In the genomic region with DNA sequence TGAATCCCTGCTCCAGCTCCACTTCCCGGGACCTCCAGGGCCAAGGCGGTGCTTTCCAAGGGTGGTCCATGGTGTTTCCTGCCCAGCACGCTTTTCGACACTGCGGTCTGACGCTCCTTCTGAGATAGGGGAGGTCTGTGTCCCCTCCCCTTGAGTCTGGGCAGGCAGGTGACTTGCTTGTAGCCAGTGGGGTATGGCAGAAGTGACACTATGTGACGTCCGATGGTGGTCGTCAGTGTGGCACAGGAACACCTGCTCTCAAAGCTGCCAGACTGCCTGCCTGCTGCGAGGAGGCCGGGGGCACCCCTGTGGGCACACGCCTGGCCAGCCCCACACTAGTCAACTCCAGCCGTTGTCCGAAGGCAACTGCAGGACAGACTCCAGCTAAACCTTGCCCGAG, we compare ENCODE assay signal across 23 cellular contexts.
"Had no signal": no experiment of that assay in that cellular context is flagged by ENCODE, and none has a peak within 500 bp of the region (broad histone marks: within the 10 kb centered on the region; RNA-seq: fewer than 3 reads in every experiment).

No MANE protein-coding gene starts in this region.

- H3K9me3 ChIP-seq: breast epithelium, colonic mucosa, left lung, neutrophil, pancreas, tibial nerve had no signal

- H3K36me3 Mint-ChIP-seq: activated naive CD8-positive, alpha-beta T cell treated with anti-CD3 and anti-CD28 coated beads, Interleukin-2, amount 10 ng/mL, durations not matched to agents 7 days and 5 days; mesothelial cell of epicardium; natural killer cell had no signal

- H3K4me1 Mint-ChIP-seq: activated CD4-positive, alpha-beta T cell treated with anti-CD3 and anti-CD28 coated beads, Interleukin-2, amount 10 ng/mL, durations not matched to agents 24 days and 14 days; activated naive CD8-positive, alpha-beta T cell treated with anti-CD3 and anti-CD28 coated beads, Interleukin-2, amount 10 ng/mL, durations not matched to agents 7 days and 5 days; natural killer cell had no signal

- DNase-seq: activated CD4-positive, alpha-beta memory T cell treated with anti-CD3 and anti-CD28 coated beads, Interleukin-2, amount 10 ng/mL, durations not matched to agents 7 days and 5 days; activated CD4-positive, alpha-beta T cell treated with anti-CD3 and anti-CD28 coated beads, Interleukin-2, amount 10 ng/mL, durations not matched to agents 24 days and 14 days; activated effector memory CD4-positive, alpha-beta T cell treated with Interleukin-2 at 50 U/mL for 16 hours; activated naive CD4-positive, alpha-beta T cell treated with anti-CD3 and anti-CD28 coated beads for 36 hours; activated naive CD8-positive, alpha-beta T cell treated with anti-CD3 and anti-CD28 coated beads, Interleukin-2, amount 10 ng/mL, durations not matched to agents 7 days and 5 days; activated T-cell treated with anti-CD3 and anti-CD28 coated beads, Interleukin-2, amount 50 U/mL, for 72 hours; amniotic stem cell; colonic mucosa; natural killer cell; right cardiac atrium; stimulated activated CD4-positive, alpha-beta T cell treated with anti-CD3 and anti-CD28 coated beads, Interleukin-12 subunit alpha, Interleukin-12 subunit beta, amount 100 ng/mL, for 4 hours; stimulated activated CD4-positive, alpha-beta T cell treated with anti-CD3 and anti-CD28 coated beads, Interleukin-4, amount 100 ng/mL, for 4 hours had no signal

- H3K36me3 ChIP-seq: breast epithelium, colonic mucosa, left lung, neutrophil, pancreas, tibial nerve had no signal

- H3K27me3 Mint-ChIP-seq: activated CD4-positive, alpha-beta memory T cell treated with anti-CD3 and anti-CD28 coated beads, Interleukin-2, amount 10 ng/mL, durations not matched to agents 7 days and 5 days had no signal

- FAIRE-seq: endometrium, pancreas, urothelium cell line had no signal

- H3K9me3 Mint-ChIP-seq: activated CD4-positive, alpha-beta memory T cell treated with anti-CD3 and anti-CD28 coated beads, Interleukin-2, amount 10 ng/mL, durations not matched to agents 7 days and 5 days; activated CD4-positive, alpha-beta T cell treated with anti-CD3 and anti-CD28 coated beads, Interleukin-2, amount 10 ng/mL, durations not matched to agents 24 days and 14 days; activated naive CD4-positive, alpha-beta T cell treated with anti-CD3 and anti-CD28 coated beads for 36 hours; activated naive CD8-positive, alpha-beta T cell treated with anti-CD3 and anti-CD28 coated beads, Interleukin-2, amount 10 ng/mL, durations not matched to agents 7 days and 5 days; activated T-cell treated with anti-CD3 and anti-CD28 coated beads, Interleukin-2, amount 50 U/mL, for 72 hours; mesothelial cell of epicardium; natural killer cell; stimulated activated naive CD8-positive, alpha-beta T cell treated with anti-CD3 and anti-CD28 coated beads, Interleukin-15, Interleukin-2, amounts not matched to agents 100 ng/mL and 50 ng/mL, for 24 hours had no signal

- H3K27ac Mint-ChIP-seq: activated CD4-positive, alpha-beta memory T cell treated with anti-CD3 and anti-CD28 coated beads, Interleukin-2, amount 10 ng/mL, durations not matched to agents 7 days and 5 days; activated CD4-positive, alpha-beta T cell treated with anti-CD3 and anti-CD28 coated beads, Interleukin-2, amount 10 ng/mL, durations not matched to agents 24 days and 14 days; activated naive CD4-positive, alpha-beta T cell treated with anti-CD3 and anti-CD28 coated beads for 36 hours; activated naive CD8-positive, alpha-beta T cell treated with anti-CD3 and anti-CD28 coated beads, Interleukin-2, amount 10 ng/mL, durations not matched to agents 7 days and 5 days; activated T-cell treated with anti-CD3 and anti-CD28 coated beads, Interleukin-2, amount 50 U/mL, for 72 hours; mesothelial cell of epicardium; natural killer cell; stimulated activated naive CD8-positive, alpha-beta T cell treated with anti-CD3 and anti-CD28 coated beads, Interleukin-15, Interleukin-2, amounts not matched to agents 100 ng/mL and 50 ng/mL, for 24 hours had no signal

- ATAC-seq: activated CD4-positive, CD25-positive, alpha-beta regulatory T cell treated with anti-CD3 and anti-CD28 coated beads, Interleukin-2, amount 50 U/mL, for 24 hours; activated T-cell treated with anti-CD3 and anti-CD28 coated beads, Interleukin-2, amount 50 U/mL, for 72 hours had no signal

- H3K4me1 ChIP-seq: breast epithelium, colonic mucosa, left lung, pancreas, tibial nerve had no signal

- H3K4me3 Mint-ChIP-seq: activated CD4-positive, alpha-beta memory T cell treated with anti-CD3 and anti-CD28 coated beads, Interleukin-2, amount 10 ng/mL, durations not matched to agents 7 days and 5 days; activated CD4-positive, alpha-beta T cell treated with anti-CD3 and anti-CD28 coated beads, Interleukin-2, amount 10 ng/mL, durations not matched to agents 24 days and 14 days; activated naive CD4-positive, alpha-beta T cell treated with anti-CD3 and anti-CD28 coated beads for 36 hours; activated naive CD8-positive, alpha-beta T cell treated with anti-CD3 and anti-CD28 coated beads, Interleukin-2, amount 10 ng/mL, durations not matched to agents 7 days and 5 days; activated T-cell treated with anti-CD3 and anti-CD28 coated beads, Interleukin-2, amount 50 U/mL, for 72 hours; mesothelial cell of epicardium; natural killer cell; stimulated activated naive CD8-positive, alpha-beta T cell treated with anti-CD3 and anti-CD28 coated beads, Interleukin-15, Interleukin-2, amounts not matched to agents 100 ng/mL and 50 ng/mL, for 24 hours had no signal

- H3K27ac ChIP-seq: breast epithelium, colonic mucosa, left lung, neutrophil, pancreas, tibial nerve had no signal

- H3K4me3 ChIP-seq: breast epithelium, colonic mucosa, left lung, lung, pancreas, tibial nerve had no signal

- H3K27me3 ChIP-seq: breast epithelium, colonic mucosa, neutrophil, pancreas had no signal
